In the genomic region with DNA sequence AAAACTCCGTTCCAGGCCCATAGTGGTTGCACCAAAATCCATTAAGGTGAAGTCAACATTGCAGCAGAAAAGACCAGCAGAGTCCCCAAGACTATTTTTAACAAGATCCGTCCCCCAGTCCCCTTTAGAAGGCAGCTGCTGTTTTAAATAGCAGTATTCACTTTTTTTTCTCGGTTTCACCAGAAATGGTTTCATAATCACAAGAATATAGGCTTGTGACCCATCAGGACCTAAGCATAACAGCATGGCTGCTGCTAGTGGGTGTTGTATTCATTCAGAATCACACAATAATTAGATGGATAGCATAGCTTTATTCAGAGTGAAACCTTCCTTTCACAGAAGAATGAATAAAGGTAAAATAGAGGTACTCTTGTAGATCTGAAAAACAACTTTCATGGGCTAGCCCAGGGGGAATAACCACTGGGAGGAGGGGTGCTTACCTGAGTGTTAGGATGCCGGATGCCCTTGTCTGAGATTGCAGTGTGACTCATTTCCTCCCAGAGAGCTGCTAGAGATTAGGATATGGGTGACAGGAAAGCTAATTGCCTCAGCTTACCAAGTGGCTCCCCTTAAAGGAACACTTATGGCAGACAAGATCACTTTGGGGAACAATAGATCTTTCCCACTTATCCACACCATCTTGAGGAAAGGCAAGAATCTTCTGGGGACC, we compare ENCODE assay signal across 14 cellular contexts. TPM values are rescaled to one million over a fixed set of nuclear protein-coding genes. Genes with fewer than 3 reads are reported as not detected.
DNase-seq lines count a peak whose midpoint lies in the region; ATAC-seq, FAIRE-seq and TF ChIP-seq lines count a peak whose summit lies in the region.
"Had no signal": no experiment of that assay in that cellular context is flagged by ENCODE, and none has a peak within 500 bp of the region (broad histone marks: within the 10 kb centered on the region; RNA-seq: fewer than 3 reads in every experiment).

No MANE protein-coding gene starts in this region.

- H3K79me2 ChIP-seq in Loucy (ENCODE audit: insufficient read depth, low read length), result no peaks in the 10 kb centered on the region

- ATAC-seq in GM19328 (IDR thresholded peaks at IDR 0.05; ENCODE audit: unreplicated experiment), result peak; percentile 66
- peak; percentile 66 for ATAC-seq in HG02763 (IDR thresholded peaks at IDR 0.05; ENCODE audit: unreplicated experiment)
- ATAC-seq in HG03135 (IDR thresholded peaks at IDR 0.05; ENCODE audit: unreplicated experiment), result no peak

- peaks cover 20% of the 10 kb centered on the region for H3K9me3 Mint-ChIP-seq in mesothelial cell of epicardium

- no peaks in the 10 kb centered on the region for H3K4me1 Mint-ChIP-seq in mesothelial cell of epicardium

- peak; percentile 75 for DNase-seq in GM12865 (ENCODE audit: low read depth)
- DNase-seq in frontal cortex (ENCODE audit: low spot score in 2 of 2), result no peak
- DNase-seq in T-helper 9 cell, result no peak
- no peak for DNase-seq in mesothelial cell of epicardium (ENCODE audit: low spot score in 2 of 2, unreplicated experiment in 2 of 2)
- DNase-seq: brain microvascular endothelial cell; C1 segment of cervical spinal cord; kidney; stimulated activated CD4-positive, alpha-beta T cell treated with anti-CD3 and anti-CD28 coated beads, Interleukin-1b, Interleukin-23, amount 100 ng/mL, for 48 hours had no signal

- H3F3A ChIP-seq in Loucy (ENCODE audit: low read depth), result no peaks in the 10 kb centered on the region

- no peaks in the 10 kb centered on the region for H3K27me3 Mint-ChIP-seq in mesothelial cell of epicardium (ENCODE audit: low read depth)

- peaks cover 8% of the 10 kb centered on the region for H3K9me3 ChIP-seq in Loucy (ENCODE audit: insufficient read depth, low read depth, low read length)
- H3K9me3 ChIP-seq: neutrophil, suprapubic skin had no signal

- H3K27me3 ChIP-seq in Loucy (ENCODE audit: insufficient read depth, low read length, poor library complexity, severe bottlenecking), result no peaks in the 10 kb centered on the region
- H3K27me3 ChIP-seq: brain microvascular endothelial cell, neutrophil, suprapubic skin had no signal

- no peaks in the 10 kb centered on the region for H3K9me2 ChIP-seq in Loucy (replicated peaks; ENCODE audit: low read depth, low read length)

- H3K4me3 ChIP-seq in GM12865 (ENCODE audit: low read depth, low read length), result no peak overlapping the region
- no peak overlapping the region for H3K4me3 ChIP-seq in Loucy (ENCODE audit: low read length, poor library complexity, severe bottlenecking)
- H3K4me3 ChIP-seq: suprapubic skin had no signal

- TF ChIP-seq CTCF in GM12865 (IDR thresholded peaks at IDR 0.05; ENCODE audit: insufficient read depth, low read depth, low read length, missing control alignments), result no peak
- TF ChIP-seq CTCF in Loucy (conservative IDR thresholded peaks at IDR 0.05; ENCODE audit: low read length), result no peak
- TF ChIP-seq CTCF in mesothelial cell of epicardium (IDR thresholded peaks at IDR 0.05; ENCODE audit: unreplicated experiment), result no peak

- no peak overlapping the region for H3K4me3 Mint-ChIP-seq in mesothelial cell of epicardium

- no peak overlapping the region for H3K27ac Mint-ChIP-seq in mesothelial cell of epicardium

- no peak overlapping the region for H2AFZ ChIP-seq in Loucy (ENCODE audit: low read length)

- H3K4me2 ChIP-seq in Loucy (ENCODE audit: low read depth, low read length, poor library complexity, severe bottlenecking), result peak overlapping the region; percentile 16

- H3K36me3 ChIP-seq in Loucy (ENCODE audit: insufficient read depth, low read length), result no peaks in the 10 kb centered on the region
- H3K36me3 ChIP-seq: brain microvascular endothelial cell, neutrophil, suprapubic skin had no signal

- FAIRE-seq in frontal cortex (lab: Jason Lieb, UNC), result no peak
- FAIRE-seq: kidney had no signal

- H4K20me1 ChIP-seq in Loucy (ENCODE audit: insufficient read depth, low read length, poor library complexity, severe bottlenecking), result no peaks in the 10 kb centered on the region

- H3K9ac ChIP-seq in Loucy (ENCODE audit: low read depth, low read length, poor library complexity, severe bottlenecking), result no peak overlapping the region

- H3K36me3 Mint-ChIP-seq in mesothelial cell of epicardium, result no peaks in the 10 kb centered on the region

- H3K4me1 ChIP-seq in Loucy (ENCODE audit: insufficient read depth, low read length, poor library complexity, severe bottlenecking), result peaks cover 16% of the 10 kb centered on the region
- H3K4me1 ChIP-seq: suprapubic skin had no signal

RNA-seq across cellular contexts. Expression of a gene that starts 35.0 kb away (rescaled TPM):
- total RNA-seq in frontal cortex (0.41 TPM), mesothelial cell of epicardium (0.34 to 0.53 TPM (median 0.38 TPM) in 3 replicates)
